ENCODE assay signal across 1 cellular context in genomic region chr18:23133860-23134779, GRCh38.
TF ChIP-seq lines count a peak whose summit lies in the region.

No MANE protein-coding gene starts in this region.

TF ChIP-seq in HEK293, 187 proteins besides CTCF, POLR2A, EP300 and RAD21 (continued from another document):
- TF ChIP-seq ZFP37 (tag by site-specific recombination; IDR thresholded peaks at IDR 0.05) (no peak), ZNF169 (tag by site-specific recombination; IDR thresholded peaks at IDR 0.05) (no peak), ZFHX2 (tag by site-specific recombination; conservative IDR thresholded peaks at IDR 0.05) (peak; percentile 53), YY2 (tag by site-specific recombination; IDR thresholded peaks at IDR 0.05) (no peak), ZNF544 (tag by site-specific recombination; IDR thresholded peaks at IDR 0.05) (no peak), ZNF335 (tag by site-specific recombination; conservative IDR thresholded peaks at IDR 0.05) (no peak), ZBTB44 (tag by site-specific recombination; IDR thresholded peaks at IDR 0.05) (peak; percentile 14; the same call in 1 of the 2 replicates), ZNF510 (tag by site-specific recombination; IDR thresholded peaks at IDR 0.05; ENCODE audit: insufficient replicate concordance) (no peak), SP7 (tag by site-specific recombination; IDR thresholded peaks at IDR 0.05) (peak; percentile 93), PRDM1 (tag by site-specific recombination; IDR thresholded peaks at IDR 0.05) (peak; percentile 46; the same call in 1 of the 2 replicates), ZNF146 (tag by site-specific recombination; IDR thresholded peaks at IDR 0.05) (no peak), ZBTB7A (tag by site-specific recombination; IDR thresholded peaks at IDR 0.05; ENCODE audit: low read depth) (no peak), OSR2 (tag by site-specific recombination; IDR thresholded peaks at IDR 0.05) (peak; percentile 62), ZNF623 (tag by site-specific recombination; IDR thresholded peaks at IDR 0.05) (no peak), ZNF596 (tag by site-specific recombination; IDR thresholded peaks at IDR 0.05) (no peak), ZNF132 (tag by site-specific recombination; IDR thresholded peaks at IDR 0.05; ENCODE audit: borderline replicate concordance) (no peak), ZNF776 (tag by site-specific recombination; IDR thresholded peaks at IDR 0.05; ENCODE audit: borderline replicate concordance) (no peak), ZNF600 (tag by site-specific recombination; IDR thresholded peaks at IDR 0.05) (peak; percentile 46; the same call in 1 of the 2 replicates), ZNF664 (tag by site-specific recombination; IDR thresholded peaks at IDR 0.05) (peak; percentile 25; the same call in 1 of the 2 replicates), ZNF473 (tag by site-specific recombination; IDR thresholded peaks at IDR 0.05) (no peak), ZXDB (tag by site-specific recombination; IDR thresholded peaks at IDR 0.05) (peak; percentile 21; the same call in 1 of the 2 replicates), ZNF701 (tag by site-specific recombination; IDR thresholded peaks at IDR 0.05) (no peak), ZNF658 (tag by site-specific recombination; IDR thresholded peaks at IDR 0.05) (no peak)
- TF ChIP-seq, protein P1, sequence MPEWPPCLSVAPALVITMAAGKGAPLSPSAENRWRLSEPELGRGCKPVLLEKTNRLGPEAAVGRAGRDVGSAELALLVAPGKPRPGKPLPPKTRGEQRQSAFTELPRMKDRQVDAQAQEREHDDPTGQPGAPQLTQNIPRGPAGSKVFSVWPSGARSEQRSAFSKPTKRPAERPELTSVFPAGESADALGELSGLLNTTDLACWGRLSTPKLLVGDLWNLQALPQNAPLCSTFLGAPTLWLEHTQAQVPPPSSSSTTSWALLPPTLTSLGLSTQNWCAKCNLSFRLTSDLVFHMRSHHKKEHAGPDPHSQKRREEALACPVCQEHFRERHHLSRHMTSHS (tag by site-specific recombination; IDR thresholded peaks at IDR 0.05) = no peak
- TF ChIP-seq, protein P2, sequence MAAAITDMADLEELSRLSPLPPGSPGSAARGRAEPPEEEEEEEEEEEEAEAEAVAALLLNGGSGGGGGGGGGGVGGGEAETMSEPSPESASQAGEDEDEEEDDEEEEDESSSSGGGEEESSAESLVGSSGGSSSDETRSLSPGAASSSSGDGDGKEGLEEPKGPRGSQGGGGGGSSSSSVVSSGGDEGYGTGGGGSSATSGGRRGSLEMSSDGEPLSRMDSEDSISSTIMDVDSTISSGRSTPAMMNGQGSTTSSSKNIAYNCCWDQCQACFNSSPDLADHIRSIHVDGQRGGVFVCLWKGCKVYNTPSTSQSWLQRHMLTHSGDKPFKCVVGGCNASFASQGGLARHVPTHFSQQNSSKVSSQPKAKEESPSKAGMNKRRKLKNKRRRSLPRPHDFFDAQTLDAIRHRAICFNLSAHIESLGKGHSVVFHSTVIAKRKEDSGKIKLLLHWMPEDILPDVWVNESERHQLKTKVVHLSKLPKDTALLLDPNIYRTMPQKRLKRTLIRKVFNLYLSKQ (tag by site-specific recombination; IDR thresholded peaks at IDR 0.05; ENCODE audit: borderline replicate concordance) = no peak
- TF ChIP-seq, protein P3, sequence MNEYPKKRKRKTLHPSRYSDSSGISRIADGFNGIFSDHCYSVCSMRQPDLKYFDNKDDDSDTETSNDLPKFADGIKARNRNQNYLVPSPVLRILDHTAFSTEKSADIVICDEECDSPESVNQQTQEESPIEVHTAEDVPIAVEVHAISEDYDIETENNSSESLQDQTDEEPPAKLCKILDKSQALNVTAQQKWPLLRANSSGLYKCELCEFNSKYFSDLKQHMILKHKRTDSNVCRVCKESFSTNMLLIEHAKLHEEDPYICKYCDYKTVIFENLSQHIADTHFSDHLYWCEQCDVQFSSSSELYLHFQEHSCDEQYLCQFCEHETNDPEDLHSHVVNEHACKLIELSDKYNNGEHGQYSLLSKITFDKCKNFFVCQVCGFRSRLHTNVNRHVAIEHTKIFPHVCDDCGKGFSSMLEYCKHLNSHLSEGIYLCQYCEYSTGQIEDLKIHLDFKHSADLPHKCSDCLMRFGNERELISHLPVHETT (tag by site-specific recombination; IDR thresholded peaks at IDR 0.05) = no peak
- TF ChIP-seq, protein P4, sequence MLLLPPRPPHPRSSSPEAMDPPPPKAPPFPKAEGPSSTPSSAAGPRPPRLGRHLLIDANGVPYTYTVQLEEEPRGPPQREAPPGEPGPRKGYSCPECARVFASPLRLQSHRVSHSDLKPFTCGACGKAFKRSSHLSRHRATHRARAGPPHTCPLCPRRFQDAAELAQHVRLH (tag by site-specific recombination; IDR thresholded peaks at IDR 0.05) = peak; percentile 43; the same call in 1 of the 2 replicates
